In the genomic region with DNA sequence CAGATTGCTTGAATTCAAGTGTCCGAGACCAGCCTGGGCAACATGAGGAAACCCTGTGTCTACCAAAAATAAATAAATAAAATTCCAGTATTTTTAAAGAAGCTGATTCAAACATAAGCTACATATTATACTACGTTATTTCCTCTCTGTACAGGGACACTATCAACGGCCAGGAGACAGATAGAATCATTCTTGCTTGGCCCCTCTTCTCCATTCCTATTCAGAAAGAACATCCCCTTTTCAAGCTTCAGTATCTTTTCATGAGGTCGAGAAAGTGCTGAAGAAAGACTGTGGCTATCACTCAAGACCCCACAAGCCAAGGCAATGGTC, we compare ENCODE assay signal across 8 cellular contexts. TPM values are rescaled to one million over a fixed set of nuclear protein-coding genes. Genes with fewer than 3 reads are reported as not detected.
DNase-seq lines count a peak whose midpoint lies in the region; ATAC-seq and TF ChIP-seq lines count a peak whose summit lies in the region.

No MANE protein-coding gene starts in this region.

- H3K27me3 ChIP-seq in left lung = no peaks in the 10 kb centered on the region
- H3K27me3 ChIP-seq in transverse colon = no peaks in the 10 kb centered on the region

- H3K36me3 ChIP-seq in left lung (no peaks in the 10 kb centered on the region), transverse colon (no peaks in the 10 kb centered on the region)

- no peak for TF ChIP-seq EP300 in transverse colon (IDR thresholded peaks at IDR 0.05; ENCODE audit: low read depth)

- peak in 1 of 2 donors; percentile 48 for TF ChIP-seq CTCF in left lung (IDR thresholded peaks at IDR 0.05)
- TF ChIP-seq CTCF in transverse colon (IDR thresholded peaks at IDR 0.05) = peak in 2 of 5 experiments; percentile 22 to 32

- 0% methylated on average over 4 of the region's 4 CpGs; no CpG with 5 or more reads in 1 of the 2 donors for WGBS in transverse colon (ENCODE audit: low coverage in 1 of 2), 2 donors

- H3K27ac ChIP-seq in left lung (peak overlapping the region; percentile 91 to 95), transverse colon (peak overlapping the region; percentile 90 to 96 (median 94))

- TF ChIP-seq POLR2A in GM18505 (IDR thresholded peaks at IDR 0.05; ENCODE audit: borderline replicate concordance, extremely low read depth, insufficient read depth, insufficient read length) (peak; percentile 0), transverse colon (IDR thresholded peaks at IDR 0.05) (no peak)

- ATAC-seq in GM18505 (IDR thresholded peaks at IDR 0.05; ENCODE audit: unreplicated experiment) = peak; percentile 23
- peak; percentile 6 for ATAC-seq in HG02943 (IDR thresholded peaks at IDR 0.05; ENCODE audit: low read depth, unreplicated experiment)
- no peak for ATAC-seq in left lung

- H3K4me3 Mint-ChIP-seq in activated naive CD8-positive, alpha-beta T cell = peak overlapping the region; percentile 89

- peaks cover 49% of the 10 kb centered on the region for H3K4me1 Mint-ChIP-seq in activated naive CD8-positive, alpha-beta T cell (ENCODE audit: low read depth)

- H3K4me1 ChIP-seq in left lung (peaks cover 0 to 39% of the 10 kb centered on the region in 2 donors), transverse colon (peaks cover 5 to 25% (median 7%) of the 10 kb centered on the region in 4 donors)

- H3K4me3 ChIP-seq in left lung (peak overlapping the region; percentile 67 to 86), transverse colon (peak overlapping the region; percentile 53 to 83 (median 66))

- H3K27me3 Mint-ChIP-seq in activated naive CD8-positive, alpha-beta T cell = no peaks in the 10 kb centered on the region

- no peaks in the 10 kb centered on the region for H3K36me3 Mint-ChIP-seq in activated naive CD8-positive, alpha-beta T cell

- in situ Hi-C loops in transverse colon (cut with MboI; ENCODE audit: low pct_ligation_motif_present in 1 of 4, low pct_unique_long_range_greater_than_20kb in 1 of 4, low sequenced_read_pairs in 3 of 4) = loop anchor here in 1 of 4 donors (10.0 kb wide), 1 partner anchor 81 kb away; no protein-coding TSS in a partner anchor

- no peak for DNase-seq in left lung
- no peak for DNase-seq in transverse colon
- DNase-seq in AG08395 (ENCODE audit: low spot score) = no peak
- DNase-seq in NCI-H2196 treated with DMSO at 0.1 percent for 48 hours (lab: John Stamatoyannopoulos, UW; ENCODE audit: unreplicated experiment) = no peak
- no peak for DNase-seq in posterior vena cava (ENCODE audit: low spot score)

- H3K9me3 ChIP-seq in left lung = no peaks in the 10 kb centered on the region
- no peaks in the 10 kb centered on the region for H3K9me3 ChIP-seq in transverse colon

- H3K27ac Mint-ChIP-seq in activated naive CD8-positive, alpha-beta T cell = peak overlapping the region; percentile 97

- no peaks in the 10 kb centered on the region for H3K9me3 Mint-ChIP-seq in activated naive CD8-positive, alpha-beta T cell (ENCODE audit: low read depth)

- intact Hi-C loops in left lung (cut with DNase I) = loop anchor here in 1 of 2 donors (10.0 kb wide), 1 partner anchor 81 kb away; no protein-coding TSS in a partner anchor
- intact Hi-C loops in transverse colon (cut with DNase I; ENCODE audit: low total_unique reads) = loop anchor here (10.0 kb wide), 1 partner anchor 71 kb away; a partner anchor contains a TSS
- intact Hi-C loops in posterior vena cava (cut with DNase I) = no loop called here

RNA-seq across cellular contexts. Expression of a gene that starts 0.3 kb away (rescaled TPM):
- total RNA-seq in left lung = 100 to 1,000 TPM in 1 of 2 donors, 10 to 100 TPM in 1; 82.3 to 122 TPM
- 100 to 1,000 TPM in 2 of 4 donors, 10 to 100 TPM in 2; 22.4 to 154 (median 82.8) TPM for total RNA-seq in transverse colon
- 10 to 100 TPM; 58.3 to 63.9 TPM for total RNA-seq in posterior vena cava
